1 cellular context compared by ENCODE assay signal in the genomic region with DNA sequence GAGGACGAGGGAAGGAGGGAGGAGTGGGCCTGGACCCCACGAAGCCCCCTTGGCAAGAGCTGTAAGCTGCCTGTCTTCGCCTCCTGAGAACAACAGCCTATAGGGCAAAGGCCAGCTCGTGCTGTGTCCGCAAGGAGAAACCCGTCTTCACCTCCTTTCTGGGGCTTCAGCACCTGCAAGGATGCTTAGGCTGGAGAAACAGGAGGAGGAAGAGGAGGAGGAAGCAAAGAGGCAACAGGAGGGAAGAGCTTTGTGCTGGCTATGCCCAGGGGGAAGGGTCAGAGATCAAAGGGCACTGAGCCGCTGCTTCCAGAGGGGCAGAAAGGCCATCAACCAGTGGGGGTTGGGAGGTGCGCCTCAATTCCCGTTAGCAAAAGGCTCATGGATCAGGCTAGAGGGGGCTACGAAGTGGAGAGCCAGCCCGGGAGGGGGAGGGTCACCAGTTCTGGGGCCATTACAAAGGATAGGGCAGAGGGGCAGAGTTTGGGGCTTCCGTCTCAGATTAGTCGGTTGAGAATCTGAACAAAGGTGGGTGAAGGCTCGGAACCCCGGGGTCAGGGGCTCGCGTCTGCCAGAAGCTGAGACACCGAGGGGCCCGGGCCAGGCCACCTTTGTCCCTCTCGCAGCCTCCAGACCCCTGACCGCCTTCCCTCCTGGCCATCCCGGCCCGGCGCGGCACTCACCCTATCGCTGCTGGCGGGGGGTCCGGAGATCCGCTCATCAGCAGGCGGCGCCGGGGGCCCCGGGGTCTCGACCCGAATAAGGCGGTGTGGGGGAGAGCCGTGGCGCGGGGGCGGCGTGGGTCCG.
TF ChIP-seq lines count a peak whose summit lies in the region.

No MANE protein-coding gene starts in this region.

TF ChIP-seq in SK-N-SH, 30 proteins besides CTCF, POLR2A, EP300 and RAD21 (continued from another document):
- TF ChIP-seq, protein P1, sequence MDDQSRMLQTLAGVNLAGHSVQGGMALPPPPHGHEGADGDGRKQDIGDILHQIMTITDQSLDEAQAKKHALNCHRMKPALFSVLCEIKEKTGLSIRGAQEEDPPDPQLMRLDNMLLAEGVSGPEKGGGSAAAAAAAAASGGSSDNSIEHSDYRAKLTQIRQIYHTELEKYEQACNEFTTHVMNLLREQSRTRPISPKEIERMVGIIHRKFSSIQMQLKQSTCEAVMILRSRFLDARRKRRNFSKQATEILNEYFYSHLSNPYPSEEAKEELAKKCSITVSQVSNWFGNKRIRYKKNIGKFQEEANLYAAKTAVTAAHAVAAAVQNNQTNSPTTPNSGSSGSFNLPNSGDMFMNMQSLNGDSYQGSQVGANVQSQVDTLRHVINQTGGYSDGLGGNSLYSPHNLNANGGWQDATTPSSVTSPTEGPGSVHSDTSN (IDR thresholded peaks at IDR 0.05): no peak
